Comparison of ENCODE assay signal across 38 cellular contexts in the genomic region with DNA sequence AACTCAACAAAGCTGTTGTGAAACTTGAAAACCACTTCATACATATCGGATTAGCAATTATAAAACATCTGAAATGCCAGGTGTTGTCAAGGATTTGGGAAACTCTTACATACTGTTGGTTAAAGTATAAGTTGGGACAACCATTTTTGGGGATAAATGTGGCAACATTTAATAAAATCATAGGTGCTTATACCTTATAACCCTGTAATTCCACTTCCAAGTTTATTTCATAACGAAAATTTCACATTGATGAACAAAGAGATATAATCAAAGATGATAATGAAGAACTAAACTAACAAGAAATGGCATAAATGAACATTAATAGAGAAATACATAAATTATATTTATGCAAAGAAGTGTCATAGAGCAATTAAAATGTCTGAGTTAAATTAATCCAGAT. TPM values are rescaled to one million over a fixed set of nuclear protein-coding genes. Genes with fewer than 3 reads are reported as not detected.
"Had no signal": no experiment of that assay in that cellular context is flagged by ENCODE, and none has a peak within 500 bp of the region (broad histone marks: within the 10 kb centered on the region; RNA-seq: fewer than 3 reads in every experiment).

No MANE protein-coding gene starts in this region.

- H3K27me3 ChIP-seq: MG63 had no signal

- H3K4me2 ChIP-seq: KMS-11 had no signal

- H3K9ac ChIP-seq: KMS-11 had no signal

- DNase-seq: Karpas-422, Kasumi-1, MG63, MM.1S, MV-4-11, NCI-H1048, NCI-H1092, NCI-H1092 treated with DMSO at 0.1 percent for 48 hours, NCI-H1105, NCI-H1105 treated with DMSO at 0.1 percent for 48 hours, NCI-H1417, NCI-H1417 treated with DMSO at 0.1 percent for 48 hours, NCI-H1436, NCI-H1436 treated with DMSO at 0.1 percent for 48 hours, NCI-H146, NCI-H1694, NCI-H1694 treated with DMSO at 0.1 percent for 48 hours, NCI-H187, NCI-H187 treated with DMSO at 0.1 percent for 48 hours, NCI-H1930, NCI-H2029, NCI-H2029 treated with DMSO at 0.1 percent for 48 hours, NCI-H2081, NCI-H2081 treated with DMSO at 0.1 percent for 48 hours, NCI-H2107, NCI-H2171, NCI-H2171 treated with DMSO at 0.1 percent for 48 hours, NCI-H2227 treated with DMSO at 0.1 percent for 48 hours, NCI-H226, NCI-H345, NCI-H446, NCI-H446 treated with DMSO at 0.1 percent for 48 hours, NCI-H510A, NCI-H510A treated with DMSO at 0.1 percent for 48 hours had no signal

- H3K27ac ChIP-seq: KMS-11 had no signal

- H3K9me3 ChIP-seq: MG63 had no signal

- H3K4me3 ChIP-seq: MG63 had no signal

- H3K36me3 ChIP-seq: MG63 had no signal

RNA-seq across cellular contexts. Expression of a gene that starts 54.3 kb away (rescaled TPM):
- total RNA-seq: LHCN-M2, MCF 10A, NCI-H460 had no signal
